ENCODE assay signal across 18 cellular contexts in genomic region chr7:44114586-44115310, GRCh38. TPM values are rescaled to one million over a fixed set of nuclear protein-coding genes. Genes with fewer than 3 reads are reported as not detected.
A peak's percentile ranks its signal among the peaks of the same experiment; 100 is the strongest.
DNase-seq lines count a peak whose midpoint lies in the region; ATAC-seq and TF ChIP-seq lines count a peak whose summit lies in the region.
"Had no signal": no experiment of that assay in that cellular context is flagged by ENCODE, and none has a peak within 500 bp of the region (broad histone marks: within the 10 kb centered on the region; RNA-seq: fewer than 3 reads in every experiment).

No MANE protein-coding gene starts in this region.

- H3K36me3 ChIP-seq in gastrocnemius medialis (peaks cover 0 to 17% of the 10 kb centered on the region in 2 donors), H7 (replicated peaks; ENCODE audit: control insufficient read depth, insufficient read depth, low read length) (peaks cover 26% of the 10 kb centered on the region)

- peaks cover 9% of the 10 kb centered on the region for H3K4me1 Mint-ChIP-seq in chondrocyte (ENCODE audit: low read depth)
- H3K4me1 Mint-ChIP-seq: endodermal cell had no signal

- no peaks in the 10 kb centered on the region for H3K9me3 Mint-ChIP-seq in chondrocyte (ENCODE audit: low read depth)
- H3K9me3 Mint-ChIP-seq: activated CD4-positive, alpha-beta memory T cell treated with anti-CD3 and anti-CD28 coated beads for 36 hours; endodermal cell; GM23338; mesothelial cell of epicardium; stimulated activated naive CD8-positive, alpha-beta T cell treated with anti-CD3 and anti-CD28 coated beads, Interleukin-15, amount 100 ng/mL, for 72 hours had no signal

- H3K27ac ChIP-seq in gastrocnemius medialis, result peak overlapping the region; percentile 45 to 62 (median 55)
- H3K27ac ChIP-seq: BLaER1 treated with 17β-estradiol and CSF1 and Interleukin-3, amounts not matched to agents 10 nM and 100 nM; parathyroid adenoma had no signal

- no peaks in the 10 kb centered on the region for H3K27me3 Mint-ChIP-seq in chondrocyte (ENCODE audit: low read depth)
- H3K27me3 Mint-ChIP-seq: activated CD4-positive, alpha-beta memory T cell treated with anti-CD3 and anti-CD28 coated beads for 36 hours; stimulated activated naive CD8-positive, alpha-beta T cell treated with anti-CD3 and anti-CD28 coated beads, Interleukin-15, amount 100 ng/mL, for 72 hours had no signal

- no peak for TF ChIP-seq POLR2A in gastrocnemius medialis (IDR thresholded peaks at IDR 0.05)
- TF ChIP-seq POLR2A in erythroblast (IDR thresholded peaks at IDR 0.05; ENCODE audit: low read length), result no peak

- peaks cover 18% of the 10 kb centered on the region for H3K36me3 Mint-ChIP-seq in chondrocyte (ENCODE audit: low read depth)

- H3K27ac Mint-ChIP-seq in chondrocyte (ENCODE audit: unreplicated experiment), result peak overlapping the region; percentile 12
- H3K27ac Mint-ChIP-seq: activated CD4-positive, alpha-beta memory T cell treated with anti-CD3 and anti-CD28 coated beads for 36 hours; endodermal cell; GM23338; mesothelial cell of epicardium had no signal

- H3K4me3 Mint-ChIP-seq in chondrocyte (ENCODE audit: unreplicated experiment), result no peak overlapping the region
- H3K4me3 Mint-ChIP-seq: activated CD4-positive, alpha-beta memory T cell treated with anti-CD3 and anti-CD28 coated beads for 36 hours; endodermal cell; mesothelial cell of epicardium; stimulated activated naive CD8-positive, alpha-beta T cell treated with anti-CD3 and anti-CD28 coated beads, Interleukin-15, amount 100 ng/mL, for 72 hours had no signal

- DNase-seq in NCI-H524 treated with DMSO at 0.1 percent for 48 hours (lab: John Stamatoyannopoulos, UW), result peak; percentile 9
- no peak for DNase-seq in chondrocyte (ENCODE audit: low spot score)
- peak in 43 of 51 donors; percentile 24 to 92 (median 68) for DNase-seq in hypothalamus (lab: John Stamatoyannopoulos, UW)
- DNase-seq in gastrocnemius medialis, result peak; percentile 44 to 81
- no peak for DNase-seq in H7
- no peak for DNase-seq in erythroblast (lab: John Stamatoyannopoulos, UW)
- DNase-seq in activated CD4-positive, CD25-positive, alpha-beta regulatory T cell treated with anti-CD3 and anti-CD28 coated beads, Interleukin-2, amount 50 U/mL, for 72 hours, result no peak
- DNase-seq in stimulated activated naive CD4-positive, alpha-beta T cell (lab: John Stamatoyannopoulos, UW), result no peak
- DNase-seq: activated CD4-positive, alpha-beta memory T cell treated with anti-CD3 and anti-CD28 coated beads for 36 hours; endodermal cell; IMR-90; stimulated activated CD4-positive, alpha-beta T cell treated with anti-CD3 and anti-CD28 coated beads, Interleukin-12 subunit alpha, Interleukin-12 subunit beta, amount 100 ng/mL, for 4 hours; stimulated activated naive CD8-positive, alpha-beta T cell treated with anti-CD3 and anti-CD28 coated beads, Interleukin-15, amount 100 ng/mL, for 72 hours had no signal

- intact Hi-C loops in gastrocnemius medialis (cut with DNase I; ENCODE audit: low total_unique reads), result no loop called here

- H3K4me1 ChIP-seq in gastrocnemius medialis, result peaks cover 23 to 24% of the 10 kb centered on the region in 2 donors
- H3K4me1 ChIP-seq: parathyroid adenoma had no signal

- in situ Hi-C loops in gastrocnemius medialis (cut with MboI; ENCODE audit: low sequenced_read_pairs in 4 of 4), result no loop called here

- H3K27me3 ChIP-seq in gastrocnemius medialis, result no peaks in the 10 kb centered on the region
- H3K27me3 ChIP-seq in H7 (ENCODE audit: control insufficient read depth, insufficient read depth, low read length), result no peaks in the 10 kb centered on the region
- H3K27me3 ChIP-seq: BLaER1 treated with 17β-estradiol and CSF1 and Interleukin-3, amounts not matched to agents 10 nM and 100 nM had no signal

- no peak for TF ChIP-seq CTCF in chondrocyte (IDR thresholded peaks at IDR 0.05)
- TF ChIP-seq CTCF in gastrocnemius medialis (IDR thresholded peaks at IDR 0.05 in 4 of 5, conservative IDR thresholded peaks at IDR 0.05 in 1 of 5), result no peak

- peak; percentile 78 to 93 for ATAC-seq in gastrocnemius medialis
- ATAC-seq: GM23338; stimulated activated naive CD8-positive, alpha-beta T cell treated with anti-CD3 and anti-CD28 coated beads, Interleukin-15, amount 100 ng/mL, for 72 hours had no signal

- no peaks in the 10 kb centered on the region for H3K9me3 ChIP-seq in gastrocnemius medialis
- H3K9me3 ChIP-seq: BLaER1 treated with 17β-estradiol and CSF1 and Interleukin-3, amounts not matched to agents 10 nM and 100 nM had no signal

- H3K4me3 ChIP-seq in gastrocnemius medialis, result no peak overlapping the region
- no peak overlapping the region for H3K4me3 ChIP-seq in H7 (ENCODE audit: insufficient read depth, low read depth, low read length)
- H3K4me3 ChIP-seq: BLaER1 treated with 17β-estradiol and CSF1 and Interleukin-3, amounts not matched to agents 10 nM and 100 nM; GM23338 had no signal

RNA-seq across cellular contexts. Expression of gene POLD2, which starts 8.6 kb away (rescaled TPM):
- total RNA-seq in chondrocyte (49.2 to 64.5 TPM (median 57.3 TPM) in 3 replicates), gastrocnemius medialis (10 to 100 TPM; 69.4 to 93.0 (median 77.7) TPM)
- total RNA-seq in H7 (2014; rRNA removed; shearing (Covaris generic)), result 134 and 136 TPM in 2 replicates

RNA-seq across cellular contexts. Expression of gene AEBP1, which starts 10.6 kb away (rescaled TPM):
- total RNA-seq in chondrocyte (242 to 422 TPM (median 412 TPM) in 3 replicates), gastrocnemius medialis (10 to 100 TPM in 2 of 4 donors, 1 to 10 TPM in 2; 5.8 to 23.6 (median 15.9) TPM)
- 12.9 and 15.8 TPM in 2 replicates for total RNA-seq in H7 (2014; rRNA removed; shearing (Covaris generic))
- total RNA-seq: SK-MEL-5 had no signal

RNA-seq across cellular contexts. Expression of gene MYL7, which starts 26.4 kb away (rescaled TPM):
- total RNA-seq in chondrocyte (not detected in 3 replicates), gastrocnemius medialis (1 to 10 TPM in 1 of 4 donors, not detected in 3; 2.6 TPM)
- total RNA-seq in H7 (2014; rRNA removed; shearing (Covaris generic)), result 1.4 and 4.7 TPM in 2 replicates
- total RNA-seq: activated CD4-positive, alpha-beta memory T cell treated with anti-CD3 and anti-CD28 coated beads for 36 hours; GM23338; IMR-90; SK-MEL-5 had no signal

RNA-seq across cellular contexts. Expression of gene POLM, which starts 32.4 kb away (rescaled TPM):
- total RNA-seq in chondrocyte (14.3 to 19.0 TPM (median 15.5 TPM) in 3 replicates), gastrocnemius medialis (10 to 100 TPM; 11.1 to 34.6 (median 17.3) TPM)
- total RNA-seq in H7 (2014; rRNA removed; shearing (Covaris generic)), result 16.9 and 17.0 TPM in 2 replicates

RNA-seq across cellular contexts. Expression of gene PGAM2, which starts 49.4 kb away (rescaled TPM):
- total RNA-seq in chondrocyte, result 0.25 to 0.41 TPM in 2 of 3 replicates, not detected in the other
- total RNA-seq in gastrocnemius medialis, result 100 to 1,000 TPM; 129 to 355 (median 306) TPM
- 2.7 and 4.5 TPM in 2 replicates for total RNA-seq in H7 (2014; rRNA removed; shearing (Covaris generic))
- total RNA-seq: IMR-90, SK-MEL-5 had no signal

Comparison
In these comparisons a context has a peak if more than half of its experiments do, and no peak if none do; other contexts are left out.
1. DNase-seq: peak in NCI-H524 treated with DMSO at 0.1 percent for 48 hours (single experiment), hypothalamus (43 of 51) and gastrocnemius medialis (2 of 2); none in chondrocyte (single experiment), H7 (single experiment), erythroblast (0 of 2), activated CD4-positive, CD25-positive, alpha-beta regulatory T cell treated with anti-CD3 and anti-CD28 coated beads, Interleukin-2, amount 50 U/mL, for 72 hours (single experiment) and stimulated activated naive CD4-positive, alpha-beta T cell (0 of 6).